13 cellular contexts compared by ENCODE assay signal in genomic region chr19:38290631-38291147, GRCh38. TPM values are rescaled to one million over a fixed set of nuclear protein-coding genes. Genes with fewer than 3 reads are reported as not detected.
DNase-seq lines count a peak whose midpoint lies in the region; ATAC-seq and TF ChIP-seq lines count a peak whose summit lies in the region.
"Had no signal": no experiment of that assay in that cellular context is flagged by ENCODE, and none has a peak within 500 bp of the region (broad histone marks: within the 10 kb centered on the region; RNA-seq: fewer than 3 reads in every experiment).

No MANE protein-coding gene starts in this region.

- peak overlapping the region; percentile 85 for H3K27ac Mint-ChIP-seq in osteocyte (ENCODE audit: unreplicated experiment)
- H3K27ac Mint-ChIP-seq in activated naive CD8-positive, alpha-beta T cell treated with anti-CD3 and anti-CD28 coated beads, Interleukin-2, amount 50 U/mL, for 24 hours = no peak overlapping the region
- H3K27ac Mint-ChIP-seq: activated naive CD8-positive, alpha-beta T cell treated with anti-CD3 and anti-CD28 coated beads, Interleukin-2, amount 10 ng/mL, durations not matched to agents 7 days and 5 days had no signal

- BruUV-seq in Panc1 (replicated peaks; lab: Mats Ljungman, UMichigan) = no TSS peak

- no peak for DNase-seq in Panc1 (ENCODE audit: low read depth, low spot score)
- DNase-seq in epithelial cell of proximal tubule (ENCODE audit: low read depth) = peak; percentile 78
- DNase-seq in osteocyte (ENCODE audit: extremely low spot score, unreplicated experiment) = no peak
- DNase-seq in activated T-cell treated with anti-CD3 and anti-CD28 coated beads, Interleukin-2, amount 50 U/mL, for 1 hour = no peak
- DNase-seq in MM.1S = no peak
- no peak for DNase-seq in NCI-H2171 treated with DMSO at 0.1 percent for 48 hours (lab: John Stamatoyannopoulos, UW)
- DNase-seq in activated naive CD8-positive, alpha-beta T cell treated with anti-CD3 and anti-CD28 coated beads, Interleukin-2, amount 50 U/mL, for 24 hours = no peak
- DNase-seq: activated naive CD8-positive, alpha-beta T cell treated with anti-CD3 and anti-CD28 coated beads, Interleukin-2, amount 10 ng/mL, durations not matched to agents 7 days and 5 days; DND-41; small intestine; testis had no signal

- POLR2A ChIA-PET in Panc1 (lab: Charles Lee) = no interaction called here

- H3K4me2 ChIP-seq in BLaER1 = no peak overlapping the region
- H3K4me2 ChIP-seq in MM.1S (ENCODE audit: low read depth, low read length) = no peak overlapping the region

- peaks cover 18% of the 10 kb centered on the region for H3K4me1 ChIP-seq in BLaER1
- peaks cover 33% of the 10 kb centered on the region for H3K4me1 ChIP-seq in Panc1 (ENCODE audit: control insufficient read depth, insufficient read depth, low read length)
- H3K4me1 ChIP-seq in MM.1S (ENCODE audit: low read length) = no peaks in the 10 kb centered on the region
- H3K4me1 ChIP-seq: testis had no signal

- H3K27ac ChIP-seq in BLaER1 (0 out of 2 replicates have a peak overlapping the region, but pooled peaks have one; percentile 11), Panc1 (ENCODE audit: low read length) (peak overlapping the region; percentile 32), MM.1S (ENCODE audit: low read length) (no peak overlapping the region)
- H3K27ac ChIP-seq: testis had no signal

- H3K79me2 ChIP-seq in MM.1S (ENCODE audit: low read length) = no peaks in the 10 kb centered on the region

- ATAC-seq in Panc1 = peak; percentile 42
- no peak for ATAC-seq in activated naive CD8-positive, alpha-beta T cell treated with anti-CD3 and anti-CD28 coated beads, Interleukin-2, amount 50 U/mL, for 24 hours

- CTCF ChIA-PET in Panc1 (lab: Charles Lee) = no interaction called here

- H3K27me3 ChIP-seq in BLaER1 = no peaks in the 10 kb centered on the region
- no peaks in the 10 kb centered on the region for H3K27me3 ChIP-seq in Panc1 (ENCODE audit: control insufficient read depth, insufficient read depth, low read length)
- peaks cover 24% of the 10 kb centered on the region for H3K27me3 ChIP-seq in MM.1S (replicated peaks; ENCODE audit: insufficient read depth, low read length)
- H3K27me3 ChIP-seq: testis had no signal

- no peaks in the 10 kb centered on the region for H3K9me3 Mint-ChIP-seq in osteocyte (ENCODE audit: unreplicated experiment)
- H3K9me3 Mint-ChIP-seq in activated naive CD8-positive, alpha-beta T cell treated with anti-CD3 and anti-CD28 coated beads, Interleukin-2, amount 50 U/mL, for 24 hours = no peaks in the 10 kb centered on the region
- H3K9me3 Mint-ChIP-seq: activated naive CD8-positive, alpha-beta T cell treated with anti-CD3 and anti-CD28 coated beads, Interleukin-2, amount 10 ng/mL, durations not matched to agents 7 days and 5 days had no signal

- H3K9me3 ChIP-seq in BLaER1 (no peaks in the 10 kb centered on the region), Panc1 (ENCODE audit: control insufficient read depth, insufficient read depth, low read depth, low read length) (no peaks in the 10 kb centered on the region), MM.1S (replicated peaks; ENCODE audit: insufficient read depth, low read length) (no peaks in the 10 kb centered on the region)
- H3K9me3 ChIP-seq: testis had no signal

- H3K27me3 Mint-ChIP-seq in osteocyte (ENCODE audit: unreplicated experiment) = no peaks in the 10 kb centered on the region
- no peaks in the 10 kb centered on the region for H3K27me3 Mint-ChIP-seq in activated naive CD8-positive, alpha-beta T cell treated with anti-CD3 and anti-CD28 coated beads, Interleukin-2, amount 50 U/mL, for 24 hours
- H3K27me3 Mint-ChIP-seq: activated naive CD8-positive, alpha-beta T cell treated with anti-CD3 and anti-CD28 coated beads, Interleukin-2, amount 10 ng/mL, durations not matched to agents 7 days and 5 days had no signal

- H3K9me2 ChIP-seq in MM.1S (replicated peaks; ENCODE audit: insufficient read depth, low read length) = no peaks in the 10 kb centered on the region

- in situ Hi-C loops in Panc1 (cut with HindIII; ENCODE audit: low pct_unique_long_range_greater_than_20kb, low sequenced_read_pairs) = no loop called here

- no peak overlapping the region for H3K9ac ChIP-seq in BLaER1
- H3K9ac ChIP-seq in MM.1S (ENCODE audit: low read length) = no peak overlapping the region

- intact Hi-C loops in Panc1 (cut with micrococcal nuclease; ENCODE audit: unreplicated experiment) = no loop called here

- no peaks in the 10 kb centered on the region for H3F3A ChIP-seq in MM.1S (ENCODE audit: insufficient read depth, low read length)

- H3K4me3 Mint-ChIP-seq in osteocyte (ENCODE audit: unreplicated experiment) = no peak overlapping the region
- no peak overlapping the region for H3K4me3 Mint-ChIP-seq in activated naive CD8-positive, alpha-beta T cell treated with anti-CD3 and anti-CD28 coated beads, Interleukin-2, amount 50 U/mL, for 24 hours
- H3K4me3 Mint-ChIP-seq: activated naive CD8-positive, alpha-beta T cell treated with anti-CD3 and anti-CD28 coated beads, Interleukin-2, amount 10 ng/mL, durations not matched to agents 7 days and 5 days had no signal

- H3K36me3 Mint-ChIP-seq in osteocyte (ENCODE audit: unreplicated experiment) = no peaks in the 10 kb centered on the region
- no peaks in the 10 kb centered on the region for H3K36me3 Mint-ChIP-seq in activated naive CD8-positive, alpha-beta T cell treated with anti-CD3 and anti-CD28 coated beads, Interleukin-2, amount 50 U/mL, for 24 hours (ENCODE audit: low read depth)
- H3K36me3 Mint-ChIP-seq: activated naive CD8-positive, alpha-beta T cell treated with anti-CD3 and anti-CD28 coated beads, Interleukin-2, amount 10 ng/mL, durations not matched to agents 7 days and 5 days had no signal

- no peak for TF ChIP-seq CTCF in Panc1 (IDR thresholded peaks at IDR 0.05)
- TF ChIP-seq CTCF in epithelial cell of proximal tubule (conservative IDR thresholded peaks at IDR 0.05; ENCODE audit: low read depth, low read length) = no peak
- no peak for TF ChIP-seq CTCF in osteocyte (IDR thresholded peaks at IDR 0.05)
- TF ChIP-seq CTCF in MM.1S (IDR thresholded peaks at IDR 0.05; ENCODE audit: low read length) = no peak

- H4K20me1 ChIP-seq in BLaER1 = peaks cover 33% of the 10 kb centered on the region
- no peaks in the 10 kb centered on the region for H4K20me1 ChIP-seq in MM.1S (ENCODE audit: insufficient read depth, low read length)

- no peak overlapping the region for H2AFZ ChIP-seq in MM.1S (ENCODE audit: low read length)

- H3K4me3 ChIP-seq in BLaER1 (no peak overlapping the region), Panc1 (ENCODE audit: low read depth in 2 of 2, low read length in 2 of 2) (no peak overlapping the region), epithelial cell of proximal tubule (ENCODE audit: low read depth, low read length) (no peak overlapping the region), MM.1S (ENCODE audit: low read length) (no peak overlapping the region)
- H3K4me3 ChIP-seq: testis had no signal

- H3K36me3 ChIP-seq in BLaER1 = peaks cover 85% of the 10 kb centered on the region
- H3K36me3 ChIP-seq in Panc1 (ENCODE audit: control insufficient read depth, insufficient read depth, low read length) = peaks cover 13% of the 10 kb centered on the region
- no peaks in the 10 kb centered on the region for H3K36me3 ChIP-seq in MM.1S (replicated peaks; ENCODE audit: insufficient read depth, low read length)

- H3K4me1 Mint-ChIP-seq in osteocyte (ENCODE audit: unreplicated experiment) = peaks cover 34% of the 10 kb centered on the region
- no peaks in the 10 kb centered on the region for H3K4me1 Mint-ChIP-seq in activated naive CD8-positive, alpha-beta T cell treated with anti-CD3 and anti-CD28 coated beads, Interleukin-2, amount 50 U/mL, for 24 hours
- H3K4me1 Mint-ChIP-seq: activated naive CD8-positive, alpha-beta T cell treated with anti-CD3 and anti-CD28 coated beads, Interleukin-2, amount 10 ng/mL, durations not matched to agents 7 days and 5 days had no signal

RNA-seq across cellular contexts. Expression of gene C19orf33, which starts 13.4 kb away (rescaled TPM):
- total RNA-seq in Panc1 (2021; ENCODE audit: unreplicated experiment) = 201 TPM
- 306 TPM for polyA plus RNA-seq in Panc1 (2012; ENCODE audit: insufficient read length)
- 267 and 305 TPM in 2 replicates for total RNA-seq in epithelial cell of proximal tubule
- not detected in 2 replicates for total RNA-seq in osteocyte
- total RNA-seq: activated naive CD8-positive, alpha-beta T cell treated with anti-CD3 and anti-CD28 coated beads, Interleukin-2, amount 10 ng/mL, durations not matched to agents 7 days and 5 days had no signal

RNA-seq across cellular contexts. Expression of gene YIF1B, which starts 25.1 kb away (rescaled TPM):
- total RNA-seq in Panc1 (2021; ENCODE audit: unreplicated experiment) = 143 TPM
- polyA plus RNA-seq in Panc1 (2012; ENCODE audit: insufficient read length) = 197 TPM
- total RNA-seq in epithelial cell of proximal tubule = 72.2 and 90.6 TPM in 2 replicates
- 54.6 and 59.9 TPM in 2 replicates for total RNA-seq in osteocyte

RNA-seq across cellular contexts. Expression of gene SPINT2, which starts 26.3 kb away (rescaled TPM):
- total RNA-seq in Panc1 (2021; ENCODE audit: unreplicated experiment) (1,006 TPM), epithelial cell of proximal tubule (539 and 548 TPM in 2 replicates), osteocyte (29.5 and 30.4 TPM in 2 replicates)
- 1,788 TPM for polyA plus RNA-seq in Panc1 (2012; ENCODE audit: insufficient read length)

RNA-seq across cellular contexts. Expression of gene KCNK6, which starts 29.0 kb away (rescaled TPM):
- total RNA-seq in Panc1 (2021; ENCODE audit: unreplicated experiment) (17.2 TPM), epithelial cell of proximal tubule (3.8 and 3.9 TPM in 2 replicates), osteocyte (11.9 and 13.0 TPM in 2 replicates)
- polyA plus RNA-seq in Panc1 (2012; ENCODE audit: insufficient read length) = 14.4 TPM

RNA-seq across cellular contexts. Expression of gene PPP1R14A, which starts 34.5 kb away (rescaled TPM):
- total RNA-seq in Panc1 (2021; ENCODE audit: unreplicated experiment) (356 TPM), epithelial cell of proximal tubule (13.4 and 14.3 TPM in 2 replicates), osteocyte (45.1 TPM in 2 replicates)
- 915 TPM for polyA plus RNA-seq in Panc1 (2012; ENCODE audit: insufficient read length)
- total RNA-seq: activated naive CD8-positive, alpha-beta T cell treated with anti-CD3 and anti-CD28 coated beads, Interleukin-2, amount 10 ng/mL, durations not matched to agents 7 days and 5 days; NCI-H460 had no signal

Comparison
In these comparisons a context has a peak if more than half of its experiments do, and no peak if none do; other contexts are left out.
1. RNA of gene C19orf33, which starts 13.4 kb away (total RNA-seq): 267 to 305 TPM in epithelial cell of proximal tubule and 201 TPM in Panc1 (single experiment); not detected in osteocyte; every median in the first group is over 100 times any median in the second.
2. RNA of gene SPINT2, which starts 26.3 kb away (total RNA-seq): 1,006 TPM in Panc1 (single experiment) and 539 to 548 TPM in epithelial cell of proximal tubule; 29.5 to 30.4 TPM in osteocyte; every median in the first group is over 10 times any median in the second.